11 cellular contexts compared by ENCODE assay signal in the genomic region with DNA sequence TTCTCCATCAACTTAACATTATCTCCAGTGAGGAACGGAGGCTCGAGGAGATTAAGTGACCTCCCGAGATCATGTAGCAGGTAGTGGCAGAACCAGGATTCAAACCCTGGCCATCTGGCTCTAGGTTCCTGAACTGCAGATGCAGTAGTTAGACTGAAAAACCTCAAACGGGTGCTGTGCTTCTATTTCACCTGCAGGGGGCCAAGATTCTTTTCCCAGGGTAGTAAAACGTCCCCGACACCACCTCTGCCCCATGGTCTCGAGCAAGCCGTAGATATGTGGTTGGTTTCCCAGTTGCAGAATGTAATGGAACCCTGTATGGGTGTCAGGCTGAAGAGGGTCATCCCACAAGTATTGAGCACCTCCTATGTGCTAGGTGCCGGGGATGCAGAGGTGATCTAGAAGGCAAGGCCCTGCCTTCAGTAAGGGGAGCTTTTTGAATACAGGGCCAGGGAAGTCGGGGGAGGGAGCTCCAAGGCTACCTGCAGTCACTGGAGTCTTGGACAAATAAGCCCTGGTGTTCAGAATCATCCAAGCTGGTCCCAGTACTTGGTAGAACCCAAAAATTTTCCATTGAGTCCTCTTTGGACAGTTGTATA.
A peak's percentile ranks its signal among the peaks of the same experiment; 100 is the strongest.
DNase-seq lines count a peak whose midpoint lies in the region; ATAC-seq, FAIRE-seq and TF ChIP-seq lines count a peak whose summit lies in the region.
"Had no signal": no experiment of that assay in that cellular context is flagged by ENCODE, and none has a peak within 500 bp of the region (broad histone marks: within the 10 kb centered on the region; RNA-seq: fewer than 3 reads in every experiment).

No MANE protein-coding gene starts in this region.

- no peaks in the 10 kb centered on the region for H3K36me3 ChIP-seq in Karpas-422 (ENCODE audit: insufficient read depth, low read length)

- H4K20me1 ChIP-seq in Karpas-422 (ENCODE audit: insufficient read depth, low read depth, low read length): no peaks in the 10 kb centered on the region

- H3K36me3 Mint-ChIP-seq in activated CD4-positive, alpha-beta T cell treated with anti-CD3 and anti-CD28 coated beads for 36 hours (ENCODE audit: low read depth): no peaks in the 10 kb centered on the region
- H3K36me3 Mint-ChIP-seq in progenitor cell of endocrine pancreas (ENCODE audit: insufficient read depth): no peaks in the 10 kb centered on the region

- CTCF ChIA-PET in activated CD4-positive, alpha-beta T cell treated with anti-CD3 and anti-CD28 coated beads for 36 hours (lab: Charles Lee): interaction anchor here (0.8 to 1.8 kb wide), 5 partner anchors 9 to 272 kb away, joined by 3 to 11 read pairs (median 5); no protein-coding TSS in a partner anchor

- H2AFZ ChIP-seq in Karpas-422 (ENCODE audit: low read length): no peak overlapping the region

- intact Hi-C loops in activated CD4-positive, alpha-beta T cell treated with anti-CD3 and anti-CD28 coated beads for 36 hours (cut with DNase I, micrococcal nuclease): no loop called here

- H3K9ac ChIP-seq in Karpas-422 (ENCODE audit: low read length): no peak overlapping the region

- FAIRE-seq in RCC 7860 (lab: Jason Lieb, UNC): no peak

- no peak overlapping the region for H3K27ac Mint-ChIP-seq in activated CD4-positive, alpha-beta T cell treated with anti-CD3 and anti-CD28 coated beads for 36 hours
- no peak overlapping the region for H3K27ac Mint-ChIP-seq in progenitor cell of endocrine pancreas

- no peaks in the 10 kb centered on the region for H3K4me1 ChIP-seq in Karpas-422 (ENCODE audit: low read length)

- POLR2A ChIA-PET in activated CD4-positive, alpha-beta T cell treated with anti-CD3 and anti-CD28 coated beads for 36 hours (lab: Charles Lee): no interaction called here

- DNase-seq in activated CD4-positive, alpha-beta T cell treated with anti-CD3 and anti-CD28 coated beads for 36 hours: peak; percentile 44
- no peak for DNase-seq in activated CD4-positive, alpha-beta T cell treated with anti-CD3 and anti-CD28 coated beads, Interleukin-2, amount 50 U/mL, for 4 hours
- DNase-seq in Karpas-422: peak; percentile 85
- DNase-seq in cardiac fibroblast (ENCODE audit: low read depth in 2 of 2): no peak
- DNase-seq in progenitor cell of endocrine pancreas (ENCODE audit: low spot score, unreplicated experiment): no peak
- DNase-seq in NCI-H2171 treated with DMSO at 0.1 percent for 48 hours (lab: John Stamatoyannopoulos, UW): no peak
- DNase-seq in RCC 7860 (ENCODE audit: low spot score): no peak
- DNase-seq: DMS79; effector memory CD4-positive, alpha-beta T cell; right cardiac atrium had no signal

- H3K4me3 ChIP-seq in Karpas-422 (ENCODE audit: low read length) (no peak overlapping the region), cardiac fibroblast (replicated peaks in 1 of 2; ENCODE audit: low read depth in 2 of 2, low read length in 2 of 2) (no peak overlapping the region)

- H3K9me3 Mint-ChIP-seq in activated CD4-positive, alpha-beta T cell treated with anti-CD3 and anti-CD28 coated beads for 36 hours (ENCODE audit: low read depth): no peaks in the 10 kb centered on the region
- no peaks in the 10 kb centered on the region for H3K9me3 Mint-ChIP-seq in progenitor cell of endocrine pancreas (ENCODE audit: low read depth)

- no peak overlapping the region for H3K4me3 Mint-ChIP-seq in activated CD4-positive, alpha-beta T cell treated with anti-CD3 and anti-CD28 coated beads for 36 hours
- no peak overlapping the region for H3K4me3 Mint-ChIP-seq in progenitor cell of endocrine pancreas (ENCODE audit: low read depth)

- peak; percentile 61 for ATAC-seq in activated CD4-positive, alpha-beta T cell treated with anti-CD3 and anti-CD28 coated beads for 36 hours
- no peak for ATAC-seq in GM21447 (IDR thresholded peaks at IDR 0.05; ENCODE audit: unreplicated experiment)
- ATAC-seq: right cardiac atrium had no signal

- TF ChIP-seq CTCF in cardiac fibroblast (IDR thresholded peaks at IDR 0.05; ENCODE audit: low read depth, low read length) (peak; percentile 41), progenitor cell of endocrine pancreas (IDR thresholded peaks at IDR 0.05; ENCODE audit: unreplicated experiment) (peak; percentile 37)

- no peaks in the 10 kb centered on the region for H3K79me2 ChIP-seq in Karpas-422 (ENCODE audit: low read length)

- no peaks in the 10 kb centered on the region for H3K27me3 ChIP-seq in Karpas-422 (ENCODE audit: low read length)

- H3K4me1 Mint-ChIP-seq in activated CD4-positive, alpha-beta T cell treated with anti-CD3 and anti-CD28 coated beads for 36 hours: peaks cover 9% of the 10 kb centered on the region
- H3K4me1 Mint-ChIP-seq in progenitor cell of endocrine pancreas (ENCODE audit: low read depth): peaks cover 10% of the 10 kb centered on the region

- no peaks in the 10 kb centered on the region for H3K9me2 ChIP-seq in Karpas-422 (replicated peaks; ENCODE audit: insufficient read depth, low read length)

- H3K27me3 Mint-ChIP-seq in activated CD4-positive, alpha-beta T cell treated with anti-CD3 and anti-CD28 coated beads for 36 hours: no peaks in the 10 kb centered on the region
- no peaks in the 10 kb centered on the region for H3K27me3 Mint-ChIP-seq in progenitor cell of endocrine pancreas

- no peaks in the 10 kb centered on the region for H3K9me3 ChIP-seq in Karpas-422 (ENCODE audit: low read length)

- H3K27ac ChIP-seq in Karpas-422 (ENCODE audit: low read length): no peak overlapping the region

- H3K4me2 ChIP-seq in Karpas-422 (ENCODE audit: low read depth, low read length, poor library complexity, severe bottlenecking): no peak overlapping the region

Comparison
In these comparisons a context has a peak if more than half of its experiments do, and no peak if none do; other contexts are left out.
1. DNase-seq: peak in activated CD4-positive, alpha-beta T cell treated with anti-CD3 and anti-CD28 coated beads for 36 hours (single experiment) and Karpas-422 (single experiment); none in activated CD4-positive, alpha-beta T cell treated with anti-CD3 and anti-CD28 coated beads, Interleukin-2, amount 50 U/mL, for 4 hours (0 of 2), cardiac fibroblast (0 of 2), progenitor cell of endocrine pancreas (single experiment), NCI-H2171 treated with DMSO at 0.1 percent for 48 hours (single experiment) and RCC 7860 (single experiment).